22 cellular contexts compared by ENCODE assay signal in the genomic region with DNA sequence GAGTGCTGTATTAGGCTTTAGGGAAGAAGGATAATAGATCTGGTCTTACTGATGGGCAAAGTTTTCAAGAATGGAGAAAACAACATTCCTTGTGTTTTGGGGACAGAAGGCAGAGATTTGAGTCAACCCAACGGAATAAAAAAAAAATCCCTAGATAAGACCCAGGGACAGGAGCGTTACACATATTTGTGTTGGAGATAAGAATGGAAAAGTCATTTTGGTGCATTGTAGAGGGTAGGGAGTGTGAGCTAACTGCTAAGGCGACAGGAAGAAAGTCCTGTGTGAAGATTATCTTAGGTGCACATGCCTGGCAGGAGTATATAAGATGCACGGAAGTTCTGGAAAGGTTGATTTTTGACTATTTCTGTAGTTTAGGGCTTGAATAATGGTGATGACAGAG.
"Had no signal": no experiment of that assay in that cellular context is flagged by ENCODE, and none has a peak within 500 bp of the region (broad histone marks: within the 10 kb centered on the region; RNA-seq: fewer than 3 reads in every experiment).

No MANE protein-coding gene starts in this region.

- H3K27ac ChIP-seq: coronary artery, dorsolateral prefrontal cortex, esophagus muscularis mucosa, foreskin keratinocyte, gastroesophageal sphincter, heart left ventricle, left lung, lower lobe of right lung had no signal

- FAIRE-seq: endothelial cell of umbilical vein, frontal cortex, islet of Langerhans, keratinocyte had no signal

- H3K4me3 ChIP-seq: coronary artery, dorsolateral prefrontal cortex, esophagus muscularis mucosa, gastroesophageal sphincter, heart left ventricle, left lung, lower lobe of right lung had no signal

- DNase-seq: dermis blood vessel endothelial cell; dorsolateral prefrontal cortex; effector CD4-positive, alpha-beta T cell; effector memory CD4-positive, alpha-beta T cell; foreskin keratinocyte; heart left ventricle; hippocampal formation; left cardiac atrium; left lung; left ventricle myocardium superior; lower lobe of right lung; mesenchymal stem cell; midbrain; naive thymus-derived CD4-positive, alpha-beta T cell; natural killer cell had no signal

- H3K4me1 ChIP-seq: esophagus muscularis mucosa, foreskin keratinocyte, gastroesophageal sphincter, heart left ventricle, left lung, lower lobe of right lung had no signal

- ATAC-seq: foreskin keratinocyte; gastroesophageal sphincter; heart left ventricle; left cardiac atrium; left lung; left ventricle myocardium superior; lower lobe of right lung; naive thymus-derived CD4-positive, alpha-beta T cell; natural killer cell had no signal

- H3K9me3 ChIP-seq: esophagus muscularis mucosa, gastroesophageal sphincter, heart left ventricle, left lung, lower lobe of right lung had no signal

- H3K36me3 ChIP-seq: esophagus muscularis mucosa, gastroesophageal sphincter, heart left ventricle, left lung, lower lobe of right lung had no signal

- H3K27me3 ChIP-seq: dorsolateral prefrontal cortex, esophagus muscularis mucosa, foreskin keratinocyte, gastroesophageal sphincter, heart left ventricle, left lung had no signal
